ENCODE assay signal across 36 cellular contexts in the genomic region with DNA sequence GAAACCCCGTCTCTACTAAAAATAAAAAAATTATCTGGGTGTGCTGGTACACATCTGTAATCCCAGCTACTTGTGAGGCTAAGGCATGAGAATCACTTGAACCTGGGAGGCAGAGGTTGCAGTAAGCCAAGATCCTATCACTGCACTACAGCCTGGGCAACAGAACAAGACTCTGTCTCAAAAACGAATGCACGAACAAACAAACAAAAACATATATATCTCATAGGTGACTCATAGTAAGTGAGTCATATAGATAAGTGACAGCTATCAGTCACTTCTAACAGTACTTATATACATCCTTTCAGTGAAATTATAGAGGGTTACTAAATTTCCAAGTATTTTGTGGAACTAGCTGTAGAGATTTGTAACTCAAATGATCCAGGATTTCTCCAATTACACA.
"Had no signal": no experiment of that assay in that cellular context is flagged by ENCODE, and none has a peak within 500 bp of the region (broad histone marks: within the 10 kb centered on the region; RNA-seq: fewer than 3 reads in every experiment).

No MANE protein-coding gene starts in this region.

- H3K36me3 Mint-ChIP-seq: activated CD4-positive, alpha-beta memory T cell treated with anti-CD3 and anti-CD28 coated beads for 36 hours; activated CD8-positive, alpha-beta memory T cell treated with anti-CD3 and anti-CD28 coated beads, Interleukin-2, amount 10 ng/mL, durations not matched to agents 7 days and 5 days; activated naive CD4-positive, alpha-beta T cell treated with anti-CD3 and anti-CD28 coated beads, Interleukin-2, amount 50 U/mL, for 24 hours; activated naive CD8-positive, alpha-beta T cell treated with anti-CD3 and anti-CD28 coated beads for 36 hours had no signal

- H3K4me1 Mint-ChIP-seq: activated B cell treated with CpG ODN at 0.5 μM for 24 hours; activated CD4-positive, alpha-beta T cell treated with anti-CD3 and anti-CD28 coated beads for 36 hours; activated CD4-positive, alpha-beta T cell treated with anti-CD3 and anti-CD28 coated beads, Interleukin-2, amount 10 ng/mL, durations not matched to agents 24 days and 14 days; activated CD8-positive, alpha-beta memory T cell treated with anti-CD3 and anti-CD28 coated beads, Interleukin-2, amount 10 ng/mL, durations not matched to agents 7 days and 5 days; activated naive CD4-positive, alpha-beta T cell treated with anti-CD3 and anti-CD28 coated beads, Interleukin-2, amount 50 U/mL, for 24 hours; activated naive CD8-positive, alpha-beta T cell treated with anti-CD3 and anti-CD28 coated beads for 36 hours; activated naive CD8-positive, alpha-beta T cell treated with anti-CD3 and anti-CD28 coated beads, Interleukin-2, amount 50 U/mL, for 24 hours; T-helper 17 cell had no signal

- H3K4me3 ChIP-seq: adrenal gland, body of pancreas, esophagus squamous epithelium had no signal

- FAIRE-seq: colon, endometrium, endothelial cell of umbilical vein, frontal cortex had no signal

- H3K27ac ChIP-seq: adrenal gland, body of pancreas, epithelial cell of prostate, esophagus squamous epithelium, WERI-Rb-1 had no signal

- H3K9me3 ChIP-seq: adrenal gland, esophagus squamous epithelium had no signal

- H3K9me3 Mint-ChIP-seq: activated CD4-positive, alpha-beta T cell treated with anti-CD3 and anti-CD28 coated beads, Interleukin-2, amount 10 ng/mL, durations not matched to agents 24 days and 14 days; activated naive CD8-positive, alpha-beta T cell treated with anti-CD3 and anti-CD28 coated beads, Interleukin-2, amount 50 U/mL, for 24 hours; activated T-helper 1 cell treated with anti-CD3 and anti-CD28 coated beads, Interleukin-12 subunit alpha, Interleukin-12 subunit beta, Interleukin-2, Interleukin-4 antibody, amounts not matched to agents 30 ng/mL and 10 ng/mL and 1 ng/mL, durations not matched to agents 14 hours and 24 hours and 36 hours; activated T-helper 2 cell treated with anti-CD3 and anti-CD28 coated beads, Interferon-gamma antibody, Interleukin-2, Interleukin-4, amounts not matched to agents 10 μg/mL and 5 μg/mL and 100 μg/mL, durations not matched to agents 14 hours and 24 hours and 36 hours had no signal

- DNase-seq: activated B cell treated with CpG ODN at 0.5 μM for 24 hours; activated CD4-positive, alpha-beta memory T cell treated with anti-CD3 and anti-CD28 coated beads for 36 hours; activated CD4-positive, alpha-beta T cell treated with anti-CD3 and anti-CD28 coated beads for 36 hours; activated CD4-positive, alpha-beta T cell treated with anti-CD3 and anti-CD28 coated beads, Interleukin-2, amount 10 ng/mL, durations not matched to agents 24 days and 14 days; activated CD8-positive, alpha-beta memory T cell treated with anti-CD3 and anti-CD28 coated beads, Interleukin-2, amount 10 ng/mL, durations not matched to agents 7 days and 5 days; activated CD8-positive, alpha-beta memory T cell treated with anti-CD3 and anti-CD28 coated beads, Interleukin-2, amount 50 U/mL, for 4 hours; activated CD8-positive, alpha-beta T cell treated with anti-CD3 and anti-CD28 coated beads, Interleukin-2, amount 10 ng/mL, durations not matched to agents 7 days and 5 days; activated effector memory CD4-positive, alpha-beta T cell treated with anti-CD3 and anti-CD28 coated beads, Interleukin-2, amount 50 U/mL, for 16 hours; activated naive CD4-positive, alpha-beta T cell treated with anti-CD3 and anti-CD28 coated beads for 36 hours; activated naive CD8-positive, alpha-beta T cell treated with anti-CD3 and anti-CD28 coated beads for 36 hours; activated naive CD8-positive, alpha-beta T cell treated with anti-CD3 and anti-CD28 coated beads, Interleukin-2, amount 50 U/mL, for 24 hours; activated T-cell treated with anti-CD3 and anti-CD28 coated beads, Interleukin-2, amount 50 U/mL, for 1 hour; activated T-cell treated with anti-CD3 and anti-CD28 coated beads, Interleukin-2, amount 50 U/mL, for 48 hours; adrenal gland; amygdala; aorta; body of pancreas; caudate nucleus; cortex of kidney; dermis blood vessel endothelial cell; effector CD8-positive, alpha-beta T cell; esophagus squamous epithelium; head of caudate nucleus; T-helper 17 cell; T1000; WERI-Rb-1 had no signal

- H3K36me3 ChIP-seq: adrenal gland, esophagus squamous epithelium, WERI-Rb-1 had no signal

- H3K27ac Mint-ChIP-seq: activated B cell treated with CpG ODN at 0.5 μM for 24 hours; activated CD4-positive, alpha-beta memory T cell treated with anti-CD3 and anti-CD28 coated beads for 36 hours; activated CD4-positive, alpha-beta T cell treated with anti-CD3 and anti-CD28 coated beads for 36 hours; activated CD4-positive, alpha-beta T cell treated with anti-CD3 and anti-CD28 coated beads, Interleukin-2, amount 10 ng/mL, durations not matched to agents 24 days and 14 days; activated CD8-positive, alpha-beta memory T cell treated with anti-CD3 and anti-CD28 coated beads, Interleukin-2, amount 10 ng/mL, durations not matched to agents 7 days and 5 days; activated CD8-positive, alpha-beta T cell treated with anti-CD3 and anti-CD28 coated beads, Interleukin-2, amount 10 ng/mL, durations not matched to agents 7 days and 5 days; activated naive CD4-positive, alpha-beta T cell treated with anti-CD3 and anti-CD28 coated beads for 36 hours; activated naive CD4-positive, alpha-beta T cell treated with anti-CD3 and anti-CD28 coated beads, Interleukin-2, amount 50 U/mL, for 24 hours; activated naive CD8-positive, alpha-beta T cell treated with anti-CD3 and anti-CD28 coated beads for 36 hours; activated naive CD8-positive, alpha-beta T cell treated with anti-CD3 and anti-CD28 coated beads, Interleukin-2, amount 50 U/mL, for 24 hours; activated T-helper 1 cell treated with anti-CD3 and anti-CD28 coated beads, Interleukin-12 subunit alpha, Interleukin-12 subunit beta, Interleukin-2, Interleukin-4 antibody, amounts not matched to agents 30 ng/mL and 10 ng/mL and 1 ng/mL, durations not matched to agents 14 hours and 24 hours and 36 hours; activated T-helper 2 cell treated with anti-CD3 and anti-CD28 coated beads, Interferon-gamma antibody, Interleukin-2, Interleukin-4, amounts not matched to agents 10 μg/mL and 5 μg/mL and 100 μg/mL, durations not matched to agents 14 hours and 24 hours and 36 hours; T-helper 17 cell; T-helper 2 cell treated with Interferon-gamma antibody and Interleukin-4, amounts not matched to agents 5 μg/mL and 100 μg/mL, for 36 hours had no signal

- H3K27me3 ChIP-seq: adrenal gland, body of pancreas, esophagus squamous epithelium had no signal

- H3K4me3 Mint-ChIP-seq: activated B cell treated with CpG ODN at 0.5 μM for 24 hours; activated CD4-positive, alpha-beta memory T cell treated with anti-CD3 and anti-CD28 coated beads for 36 hours; activated CD4-positive, alpha-beta T cell treated with anti-CD3 and anti-CD28 coated beads for 36 hours; activated CD4-positive, alpha-beta T cell treated with anti-CD3 and anti-CD28 coated beads, Interleukin-2, amount 10 ng/mL, durations not matched to agents 24 days and 14 days; activated CD8-positive, alpha-beta memory T cell treated with anti-CD3 and anti-CD28 coated beads, Interleukin-2, amount 10 ng/mL, durations not matched to agents 7 days and 5 days; activated CD8-positive, alpha-beta T cell treated with anti-CD3 and anti-CD28 coated beads, Interleukin-2, amount 10 ng/mL, durations not matched to agents 7 days and 5 days; activated naive CD4-positive, alpha-beta T cell treated with anti-CD3 and anti-CD28 coated beads for 36 hours; activated naive CD4-positive, alpha-beta T cell treated with anti-CD3 and anti-CD28 coated beads, Interleukin-2, amount 50 U/mL, for 24 hours; activated naive CD8-positive, alpha-beta T cell treated with anti-CD3 and anti-CD28 coated beads for 36 hours; activated naive CD8-positive, alpha-beta T cell treated with anti-CD3 and anti-CD28 coated beads, Interleukin-2, amount 50 U/mL, for 24 hours; activated T-helper 1 cell treated with anti-CD3 and anti-CD28 coated beads, Interleukin-12 subunit alpha, Interleukin-12 subunit beta, Interleukin-2, Interleukin-4 antibody, amounts not matched to agents 30 ng/mL and 10 ng/mL and 1 ng/mL, durations not matched to agents 14 hours and 24 hours and 36 hours; T-helper 17 cell; T-helper 2 cell treated with Interferon-gamma antibody and Interleukin-4, amounts not matched to agents 5 μg/mL and 100 μg/mL, for 36 hours had no signal

- ATAC-seq: activated CD4-positive, alpha-beta T cell treated with anti-CD3 and anti-CD28 coated beads for 36 hours; activated CD4-positive, CD25-positive, alpha-beta regulatory T cell treated with anti-CD3 and anti-CD28 coated beads, Interleukin-2, amount 50 U/mL, for 24 hours; activated CD8-positive, alpha-beta memory T cell treated with anti-CD3 and anti-CD28 coated beads, Interleukin-2, amount 10 ng/mL, durations not matched to agents 7 days and 5 days; activated CD8-positive, alpha-beta T cell treated with anti-CD3 and anti-CD28 coated beads, Interleukin-2, amount 10 ng/mL, durations not matched to agents 7 days and 5 days; activated naive CD8-positive, alpha-beta T cell treated with anti-CD3 and anti-CD28 coated beads, Interleukin-2, amount 50 U/mL, for 24 hours; body of pancreas; T-helper 17 cell had no signal

- H3K4me1 ChIP-seq: adrenal gland, body of pancreas, esophagus squamous epithelium had no signal

- H3K27me3 Mint-ChIP-seq: activated B cell treated with CpG ODN at 0.5 μM for 24 hours; activated CD4-positive, alpha-beta memory T cell treated with anti-CD3 and anti-CD28 coated beads for 36 hours; activated CD4-positive, alpha-beta T cell treated with anti-CD3 and anti-CD28 coated beads for 36 hours; activated CD4-positive, alpha-beta T cell treated with anti-CD3 and anti-CD28 coated beads, Interleukin-2, amount 10 ng/mL, durations not matched to agents 24 days and 14 days; activated CD8-positive, alpha-beta memory T cell treated with anti-CD3 and anti-CD28 coated beads, Interleukin-2, amount 10 ng/mL, durations not matched to agents 7 days and 5 days; activated naive CD4-positive, alpha-beta T cell treated with anti-CD3 and anti-CD28 coated beads, Interleukin-2, amount 50 U/mL, for 24 hours; activated naive CD8-positive, alpha-beta T cell treated with anti-CD3 and anti-CD28 coated beads for 36 hours; activated naive CD8-positive, alpha-beta T cell treated with anti-CD3 and anti-CD28 coated beads, Interleukin-2, amount 50 U/mL, for 24 hours; T-helper 17 cell had no signal
